12 cellular contexts compared by ENCODE assay signal in genomic region chr15:101023501-101024110, GRCh38.
DNase-seq lines count a peak whose midpoint lies in the region; ATAC-seq and TF ChIP-seq lines count a peak whose summit lies in the region.
"Had no signal": no experiment of that assay in that cellular context is flagged by ENCODE, and none has a peak within 500 bp of the region (broad histone marks: within the 10 kb centered on the region; RNA-seq: fewer than 3 reads in every experiment).

No MANE protein-coding gene starts in this region.

- TF ChIP-seq CTCF in RWPE2 (IDR thresholded peaks at IDR 0.05; ENCODE audit: poor library complexity, severe bottlenecking): no peak
- TF ChIP-seq CTCF in coronary artery (IDR thresholded peaks at IDR 0.05): no peak
- TF ChIP-seq CTCF in lung (IDR thresholded peaks at IDR 0.05; ENCODE audit: control extremely low read depth, extremely low read depth): no peak

- no peaks in the 10 kb centered on the region for H3K9me3 Mint-ChIP-seq in naive thymus-derived CD8-positive, alpha-beta T cell
- H3K9me3 Mint-ChIP-seq: activated T-cell treated with anti-CD3 and anti-CD28 coated beads, Interleukin-2, amount 50 U/mL, for 72 hours had no signal

- no peaks in the 10 kb centered on the region for H3K4me1 ChIP-seq in RWPE2 (ENCODE audit: insufficient read depth, poor library complexity, severe bottlenecking)
- H3K4me1 ChIP-seq in lung (ENCODE audit: control insufficient read depth in 2 of 2, insufficient read depth in 2 of 2, low read length in 2 of 2): peaks cover 5 to 20% of the 10 kb centered on the region in 2 donors

- peaks cover 0 to 4% (median 0%) of the 10 kb centered on the region in 5 donors for H3K27me3 Mint-ChIP-seq in naive thymus-derived CD8-positive, alpha-beta T cell

- H3K27ac Mint-ChIP-seq in naive thymus-derived CD8-positive, alpha-beta T cell: peak overlapping the region in 1 of 10 donors; percentile 75
- H3K27ac Mint-ChIP-seq: activated T-cell treated with anti-CD3 and anti-CD28 coated beads, Interleukin-2, amount 50 U/mL, for 72 hours had no signal

- H3K36me3 ChIP-seq in RWPE2 (ENCODE audit: low read depth) (0 out of 2 replicates have a peak, but pooled peaks cover 6% of the 10 kb centered on the region), lung (ENCODE audit: control insufficient read depth in 2 of 2, insufficient read depth in 2 of 2, low read length in 2 of 2) (peaks cover 0 to 11% of the 10 kb centered on the region in 2 donors)

- H3K9me3 ChIP-seq in RWPE2 (ENCODE audit: severe bottlenecking) (no peaks in the 10 kb centered on the region), lung (ENCODE audit: control insufficient read depth in 2 of 2, insufficient read depth in 1 of 2, low read length in 1 of 2) (no peaks in the 10 kb centered on the region)
- H3K9me3 ChIP-seq: MG63 had no signal

- no peaks in the 10 kb centered on the region for H3K27me3 ChIP-seq in RWPE2 (ENCODE audit: insufficient read depth, poor library complexity, severe bottlenecking)
- H3K27me3 ChIP-seq in lung (ENCODE audit: control insufficient read depth, insufficient read depth): no peaks in the 10 kb centered on the region
- H3K27me3 ChIP-seq: MG63 had no signal

- no peak for ATAC-seq in RWPE2 (ENCODE audit: low read depth)
- no peak for ATAC-seq in lung (ENCODE audit: insufficient read depth, low FRiP score)
- ATAC-seq in naive thymus-derived CD8-positive, alpha-beta T cell: no peak

- H3K27ac ChIP-seq in RWPE2 (ENCODE audit: poor library complexity, severe bottlenecking): no peak overlapping the region
- H3K27ac ChIP-seq in coronary artery: peak overlapping the region in 1 of 2 donors; percentile 75
- peak overlapping the region; percentile 15 to 21 for H3K27ac ChIP-seq in lung (ENCODE audit: low read depth in 1 of 2, low read length in 1 of 2)

- POLR2A ChIA-PET in naive thymus-derived CD8-positive, alpha-beta T cell (lab: Charles Lee): no interaction called here

- no peak overlapping the region for H3K4me3 Mint-ChIP-seq in naive thymus-derived CD8-positive, alpha-beta T cell
- H3K4me3 Mint-ChIP-seq: activated T-cell treated with anti-CD3 and anti-CD28 coated beads, Interleukin-2, amount 50 U/mL, for 72 hours had no signal

- H3K36me3 Mint-ChIP-seq in naive thymus-derived CD8-positive, alpha-beta T cell: no peaks in the 10 kb centered on the region

- no peak overlapping the region for H3K4me3 ChIP-seq in RWPE2 (ENCODE audit: severe bottlenecking)
- no peak overlapping the region for H3K4me3 ChIP-seq in coronary artery
- no peak overlapping the region for H3K4me3 ChIP-seq in lung
- H3K4me3 ChIP-seq: MG63 had no signal

- peak; percentile 38 for DNase-seq in RWPE2 (ENCODE audit: low spot score)
- DNase-seq in coronary artery (ENCODE audit: low spot score): peak; percentile 54
- peak; percentile 27 for DNase-seq in lung (ENCODE audit: low spot score)
- DNase-seq in superior temporal gyrus (ENCODE audit: extremely low spot score): peak; percentile 49
- no peak for DNase-seq in NCI-H2227 treated with DMSO at 0.1 percent for 48 hours (lab: John Stamatoyannopoulos, UW)
- no peak for DNase-seq in naive thymus-derived CD8-positive, alpha-beta T cell
- no peak for DNase-seq in globus pallidus (ENCODE audit: low spot score)
- no peak for DNase-seq in activated gamma-delta T cell treated with Interleukin-2 at 50 U/mL for 16 hours
- DNase-seq: activated T-cell treated with anti-CD3 and anti-CD28 coated beads, Interleukin-2, amount 50 U/mL, for 72 hours; MG63; NCI-H446; stimulated activated naive CD4-positive, alpha-beta T cell treated with Interleukin-2 at 50 U/mL for 16 hours had no signal

- H3K4me1 Mint-ChIP-seq in naive thymus-derived CD8-positive, alpha-beta T cell: peaks cover 0 to 1% (median 0%) of the 10 kb centered on the region in 4 donors

- WGBS in lung, 2 donors: 62 to 67% methylated on average over 11 of the region's 11 CpGs

Comparison
In these comparisons a context has a peak if more than half of its experiments do, and no peak if none do; other contexts are left out.
1. DNase-seq: peak in RWPE2 (single experiment), coronary artery (single experiment), lung (single experiment) and superior temporal gyrus (single experiment); none in NCI-H2227 treated with DMSO at 0.1 percent for 48 hours (single experiment), naive thymus-derived CD8-positive, alpha-beta T cell (0 of 10), globus pallidus (single experiment) and activated gamma-delta T cell treated with Interleukin-2 at 50 U/mL for 16 hours (single experiment).